28 cellular contexts compared by ENCODE assay signal in genomic region chr6:161108886-161109285, GRCh38.
"Had no signal": no experiment of that assay in that cellular context is flagged by ENCODE, and none has a peak within 500 bp of the region (broad histone marks: within the 10 kb centered on the region; RNA-seq: fewer than 3 reads in every experiment).

No MANE protein-coding gene starts in this region.

- ATAC-seq: activated CD8-positive, alpha-beta memory T cell treated with anti-CD3 and anti-CD28 coated beads, Interleukin-2, amount 10 ng/mL, durations not matched to agents 7 days and 5 days; effector memory CD8-positive, alpha-beta T cell; left lobe of liver; naive thymus-derived CD8-positive, alpha-beta T cell had no signal

- H3K79me2 ChIP-seq: hepatocyte had no signal

- H3K4me3 Mint-ChIP-seq: activated CD4-positive, alpha-beta memory T cell treated with anti-CD3 and anti-CD28 coated beads for 36 hours; activated CD8-positive, alpha-beta memory T cell treated with anti-CD3 and anti-CD28 coated beads, Interleukin-2, amount 10 ng/mL, durations not matched to agents 7 days and 5 days; effector memory CD8-positive, alpha-beta T cell; immature natural killer cell; naive thymus-derived CD8-positive, alpha-beta T cell had no signal

- DNase-seq: activated CD4-positive, alpha-beta memory T cell treated with anti-CD3 and anti-CD28 coated beads for 36 hours; activated CD4-positive, alpha-beta T cell treated with anti-CD3 and anti-CD28 coated beads for 4 hours; activated CD4-positive, CD25-positive, alpha-beta regulatory T cell; activated CD8-positive, alpha-beta memory T cell treated with anti-CD3 and anti-CD28 coated beads, Interleukin-2, amount 10 ng/mL, durations not matched to agents 7 days and 5 days; activated effector memory CD4-positive, alpha-beta T cell treated with anti-CD3 and anti-CD28 coated beads, Interleukin-2, amount 50 U/mL, for 16 hours; activated naive CD4-positive, alpha-beta T cell treated with anti-CD3 and anti-CD28 coated beads, Interleukin-2, amount 50 U/mL, for 16 hours; activated T-cell treated with anti-CD3 and anti-CD28 coated beads for 4 hours; adrenal gland; central memory CD4-positive, alpha-beta T cell; dorsolateral prefrontal cortex; effector memory CD8-positive, alpha-beta T cell; glutamatergic neuron; immature natural killer cell; naive thymus-derived CD8-positive, alpha-beta T cell; ovary; spleen; stimulated activated CD4-positive, alpha-beta T cell treated with anti-CD3 and anti-CD28 coated beads, Interleukin-4, amount 100 ng/mL, for 1 hour; stimulated activated naive CD4-positive, alpha-beta T cell; testis had no signal

- FAIRE-seq: endothelial cell of umbilical vein, frontal cortex had no signal

- H3K36me3 ChIP-seq: ovary had no signal

- H3K4me1 ChIP-seq: adrenal gland, esophagus muscularis mucosa, prostate gland, spleen, testis, vagina had no signal

- H3K27ac ChIP-seq: adrenal gland, ascending aorta, esophagus muscularis mucosa, hepatocyte, ovary, prostate gland, spleen, testis, vagina had no signal

- H2AFZ ChIP-seq: hepatocyte had no signal

- H3K9me3 Mint-ChIP-seq: activated CD4-positive, alpha-beta memory T cell treated with anti-CD3 and anti-CD28 coated beads for 36 hours; effector memory CD8-positive, alpha-beta T cell; immature natural killer cell; naive thymus-derived CD8-positive, alpha-beta T cell had no signal

- H3K27ac Mint-ChIP-seq: activated CD4-positive, alpha-beta memory T cell treated with anti-CD3 and anti-CD28 coated beads for 36 hours; activated CD8-positive, alpha-beta memory T cell treated with anti-CD3 and anti-CD28 coated beads, Interleukin-2, amount 10 ng/mL, durations not matched to agents 7 days and 5 days; immature natural killer cell had no signal

- H3K4me2 ChIP-seq: hepatocyte had no signal

- H3K4me1 Mint-ChIP-seq: immature natural killer cell had no signal

- H3K27me3 ChIP-seq: adrenal gland, ascending aorta, dorsolateral prefrontal cortex, esophagus muscularis mucosa, hepatocyte, ovary, spleen, testis, vagina had no signal

- H3K4me3 ChIP-seq: adrenal gland, ascending aorta, dorsolateral prefrontal cortex, esophagus muscularis mucosa, hepatocyte, lung, ovary, prostate gland, spleen, testis, vagina had no signal

- H3K27me3 Mint-ChIP-seq: activated CD4-positive, alpha-beta memory T cell treated with anti-CD3 and anti-CD28 coated beads for 36 hours; activated CD8-positive, alpha-beta memory T cell treated with anti-CD3 and anti-CD28 coated beads, Interleukin-2, amount 10 ng/mL, durations not matched to agents 7 days and 5 days; effector memory CD8-positive, alpha-beta T cell; naive thymus-derived CD8-positive, alpha-beta T cell had no signal
